In the genomic region with DNA sequence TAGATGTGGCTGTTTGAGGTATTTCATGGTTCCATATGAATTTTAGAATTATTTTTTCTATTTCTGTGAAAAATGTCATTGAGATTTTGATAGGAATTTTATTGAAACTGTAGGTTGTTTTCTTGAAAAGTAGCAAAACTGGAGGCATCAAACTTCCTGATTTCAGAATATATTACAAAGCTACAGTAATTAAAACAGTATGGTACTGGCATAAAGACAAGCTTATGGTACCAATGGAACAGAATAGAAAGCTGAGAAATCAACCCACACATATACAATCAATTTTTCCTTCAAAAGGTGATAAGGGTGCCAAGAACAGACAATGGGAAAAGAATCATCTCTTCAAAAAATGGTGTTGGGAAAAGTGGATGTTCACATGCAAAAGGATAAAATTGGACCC, we compare ENCODE assay signal across 28 cellular contexts.
"Had no signal": no experiment of that assay in that cellular context is flagged by ENCODE, and none has a peak within 500 bp of the region (broad histone marks: within the 10 kb centered on the region; RNA-seq: fewer than 3 reads in every experiment).

No MANE protein-coding gene starts in this region.

- H3K9me3 ChIP-seq: colonic mucosa, gastrocnemius medialis had no signal

- H3K4me1 ChIP-seq: colonic mucosa, esophagus muscularis mucosa, foreskin keratinocyte, gastrocnemius medialis, gastroesophageal sphincter, heart left ventricle, heart right ventricle had no signal

- H3K27ac ChIP-seq: colonic mucosa, coronary artery, dorsolateral prefrontal cortex, epithelial cell of prostate, esophagus muscularis mucosa, esophagus squamous epithelium, foreskin keratinocyte, gastrocnemius medialis, gastroesophageal sphincter, heart left ventricle, heart right ventricle had no signal

- H3K27me3 ChIP-seq: colonic mucosa, dorsolateral prefrontal cortex, esophagus muscularis mucosa, esophagus squamous epithelium, foreskin keratinocyte, gastrocnemius medialis, gastroesophageal sphincter, heart left ventricle, heart right ventricle had no signal

- H3K4me3 ChIP-seq: colonic mucosa, coronary artery, dorsolateral prefrontal cortex, esophagus muscularis mucosa, esophagus squamous epithelium, gastroesophageal sphincter, heart left ventricle, heart right ventricle had no signal

- FAIRE-seq: colon, endometrium, endothelial cell of umbilical vein, frontal cortex had no signal

- H3K36me3 ChIP-seq: colonic mucosa, esophagus muscularis mucosa, esophagus squamous epithelium, gastrocnemius medialis, gastroesophageal sphincter, heart left ventricle, heart right ventricle had no signal

- DNase-seq: colonic mucosa; cortex of kidney; dermis blood vessel endothelial cell; dorsolateral prefrontal cortex; effector CD4-positive, alpha-beta T cell; effector CD8-positive, alpha-beta T cell; effector memory CD4-positive, alpha-beta T cell; effector memory CD8-positive, alpha-beta T cell; endodermal cell; erythroblast; esophagus squamous epithelium; foreskin fibroblast; foreskin keratinocyte; foreskin melanocyte; gastrocnemius medialis; glutamatergic neuron; head of caudate nucleus; heart left ventricle; heart right ventricle had no signal

- ATAC-seq: effector memory CD8-positive, alpha-beta T cell; esophagus mucosa; foreskin keratinocyte; gastrocnemius medialis; gastroesophageal sphincter; heart left ventricle; heart right ventricle had no signal
